ENCODE assay signal across 8 cellular contexts in genomic region chr12:120711411-120711810, GRCh38. TPM values are rescaled to one million over a fixed set of nuclear protein-coding genes. Genes with fewer than 3 reads are reported as not detected.
DNase-seq lines count a peak whose midpoint lies in the region; ATAC-seq, FAIRE-seq and TF ChIP-seq lines count a peak whose summit lies in the region.

No MANE protein-coding gene starts in this region.

- H3K4me2 ChIP-seq in DND-41 (ENCODE audit: insufficient read depth, low read length) (peak overlapping the region; percentile 89), OCI-LY1 (ENCODE audit: low read length) (peak overlapping the region; percentile 66), endothelial cell of umbilical vein (ENCODE audit: insufficient read depth, low read length) (peak overlapping the region; percentile 82)

- H3K27me3 ChIP-seq in DND-41 (ENCODE audit: insufficient read depth, low read length, poor library complexity) (no peaks in the 10 kb centered on the region), OCI-LY1 (ENCODE audit: insufficient read depth, low read length) (no peaks in the 10 kb centered on the region), endothelial cell of umbilical vein (ENCODE audit: control insufficient read depth in 2 of 2, insufficient read depth in 2 of 2, low read length in 2 of 2) (no peaks in the 10 kb centered on the region), ovary (no peaks in the 10 kb centered on the region)

- FAIRE-seq in endothelial cell of umbilical vein (lab: Jason Lieb, UNC) (no peak), H54 (lab: Jason Lieb, UNC) (no peak), HTR-8/SVneo (lab: Jason Lieb, UNC) (no peak)

- 0 out of 2 replicates have a peak overlapping the region, but pooled peaks have one; percentile 89 for H2AFZ ChIP-seq in DND-41 (ENCODE audit: low read depth, low read length)
- H2AFZ ChIP-seq in OCI-LY1 (ENCODE audit: low read length): no peak overlapping the region
- H2AFZ ChIP-seq in endothelial cell of umbilical vein (ENCODE audit: low read depth, low read length): no peak overlapping the region

- peaks cover 28% of the 10 kb centered on the region for H3K36me3 ChIP-seq in DND-41 (ENCODE audit: insufficient read depth, low read length)
- H3K36me3 ChIP-seq in OCI-LY1 (ENCODE audit: insufficient read depth, low read length): peaks cover 28% of the 10 kb centered on the region
- peaks cover 9% of the 10 kb centered on the region in 2 experiments for H3K36me3 ChIP-seq in endothelial cell of umbilical vein (ENCODE audit: control insufficient read depth in 2 of 2, extremely low read depth in 1 of 2, insufficient read depth in 2 of 2, low read length in 2 of 2)
- no peaks in the 10 kb centered on the region for H3K36me3 ChIP-seq in ovary

- H3K79me2 ChIP-seq in DND-41 (ENCODE audit: insufficient read depth, low read length): peaks cover 30% of the 10 kb centered on the region
- H3K79me2 ChIP-seq in OCI-LY1 (ENCODE audit: insufficient read depth, low read length): no peaks in the 10 kb centered on the region
- peaks cover 18% of the 10 kb centered on the region for H3K79me2 ChIP-seq in endothelial cell of umbilical vein (ENCODE audit: control insufficient read depth, insufficient read depth, low read length)

- H3K4me1 ChIP-seq in DND-41 (ENCODE audit: insufficient read depth, low read length) (peaks cover 37% of the 10 kb centered on the region), OCI-LY1 (ENCODE audit: insufficient read depth, low read length, severe bottlenecking) (peaks cover 29% of the 10 kb centered on the region), endothelial cell of umbilical vein (ENCODE audit: control insufficient read depth, extremely low read depth, insufficient read depth, low read length) (peaks cover 13% of the 10 kb centered on the region), ovary (ENCODE audit: insufficient read depth) (peaks cover 4% of the 10 kb centered on the region)

- DNase-seq in DND-41 (no peak), endothelial cell of umbilical vein (ENCODE audit: low read depth, low spot score) (no peak), ovary (no peak), T1000 (lab: John Stamatoyannopoulos, UW) (no peak), H54 (ENCODE audit: insufficient read length, low spot score) (no peak), HTR-8/SVneo (ENCODE audit: insufficient read length, low spot score) (no peak)
- no peak for DNase-seq in activated CD8-positive, alpha-beta memory T cell treated with anti-CD3 and anti-CD28 coated beads for 24 hours

- peak overlapping the region; percentile 91 for H3K9ac ChIP-seq in DND-41 (ENCODE audit: low read depth, low read length)
- H3K9ac ChIP-seq in OCI-LY1 (ENCODE audit: low read length): peak overlapping the region; percentile 91
- peak overlapping the region; percentile 59 for H3K9ac ChIP-seq in endothelial cell of umbilical vein (replicated peaks; ENCODE audit: extremely low read depth, insufficient read depth, low read length)

- no peak for TF ChIP-seq CTCF in DND-41 (IDR thresholded peaks at IDR 0.05; ENCODE audit: borderline replicate concordance, extremely low read depth, low read length, poor library complexity, severe bottlenecking)
- TF ChIP-seq CTCF in OCI-LY1 (IDR thresholded peaks at IDR 0.05; ENCODE audit: low read length): no peak
- TF ChIP-seq CTCF in endothelial cell of umbilical vein (IDR thresholded peaks at IDR 0.05; ENCODE audit: extremely low read depth in 1 of 2, insufficient read depth in 1 of 2, low read depth in 1 of 2, low read length in 2 of 2): no peak
- TF ChIP-seq CTCF in ovary (IDR thresholded peaks at IDR 0.05): no peak

- dilution Hi-C loops in endothelial cell of umbilical vein (cut with MboI; ENCODE audit: extremely low pct_ligation_motif_present, low sequenced_read_pairs): no loop called here

- intact Hi-C loops in endothelial cell of umbilical vein (cut with micrococcal nuclease): no loop called here
- intact Hi-C loops in ovary (cut with DNase I): loop anchor here (5.0 to 10.0 kb wide), 3 partner anchors 64 to 127 kb away; partner anchors contain the start of genes POP5 (in 3 of the 4) and CABP1 (in 1 of the 4)

- TF ChIP-seq POLR2A in endothelial cell of umbilical vein (IDR thresholded peaks at IDR 0.05; ENCODE audit: low read depth, low read length) (no peak), ovary (IDR thresholded peaks at IDR 0.05) (no peak), H54 (IDR thresholded peaks at IDR 0.05; ENCODE audit: low read depth, low read length) (no peak)

- H3K4me3 ChIP-seq in DND-41 (ENCODE audit: low read depth in 1 of 2, low read length in 2 of 2): peak overlapping the region; percentile 72 to 88; a peak in 3 of 4 replicates
- H3K4me3 ChIP-seq in OCI-LY1 (ENCODE audit: low read depth, low read length, poor library complexity, severe bottlenecking): peak overlapping the region; percentile 89
- peak overlapping the region; percentile 52 to 66 (median 56) for H3K4me3 ChIP-seq in endothelial cell of umbilical vein (replicated peaks in 1 of 3; ENCODE audit: insufficient read depth in 1 of 3, low read depth in 1 of 3, low read length in 3 of 3)
- peak overlapping the region; percentile 64 for H3K4me3 ChIP-seq in ovary

- ATAC-seq in DND-41 (ENCODE audit: insufficient read depth, low read depth): no peak

- no peaks in the 10 kb centered on the region for H3K9me3 ChIP-seq in DND-41 (ENCODE audit: insufficient read depth, low read length, severe bottlenecking)
- no peaks in the 10 kb centered on the region for H3K9me3 ChIP-seq in OCI-LY1 (ENCODE audit: low read length)
- no peaks in the 10 kb centered on the region for H3K9me3 ChIP-seq in endothelial cell of umbilical vein (replicated peaks; ENCODE audit: control insufficient read depth, insufficient read depth, low read length)
- no peaks in the 10 kb centered on the region for H3K9me3 ChIP-seq in ovary

- no TSS peak for BruUV-seq in endothelial cell of umbilical vein (replicated peaks; lab: Mats Ljungman, UMichigan)

- H4K20me1 ChIP-seq in DND-41 (ENCODE audit: insufficient read depth, low read length) (no peaks in the 10 kb centered on the region), OCI-LY1 (ENCODE audit: insufficient read depth, low read length) (no peaks in the 10 kb centered on the region), endothelial cell of umbilical vein (replicated peaks; ENCODE audit: control insufficient read depth, extremely low read depth, insufficient read depth, low read length) (no peaks in the 10 kb centered on the region)

- CTCF ChIA-PET in endothelial cell of umbilical vein (lab: Charles Lee): interaction anchor here (0.9 to 5.5 kb wide), 5 partner anchors 11 to 260 kb away, joined by 3 to 63 read pairs (median 3); no protein-coding TSS in a partner anchor

- H3K27ac ChIP-seq in DND-41 (ENCODE audit: low read length) (peak overlapping the region; percentile 63), OCI-LY1 (ENCODE audit: low read depth, low read length, poor library complexity, severe bottlenecking) (peak overlapping the region; percentile 45), endothelial cell of umbilical vein (ENCODE audit: insufficient read depth, low read depth, low read length) (no peak overlapping the region), ovary (no peak overlapping the region)

- no peak for TF ChIP-seq EP300 in ovary (IDR thresholded peaks at IDR 0.05)

- H3K9me2 ChIP-seq in OCI-LY1 (ENCODE audit: low read depth, low read length): no peaks in the 10 kb centered on the region

- no peaks in the 10 kb centered on the region for H3K9me1 ChIP-seq in endothelial cell of umbilical vein (replicated peaks; ENCODE audit: control insufficient read depth, extremely low read depth, insufficient read depth, low read length)

- 25 to 29% (median 26%) methylated on average over 6 of the region's 6 CpGs for WGBS in ovary, 3 donors

- peaks cover 3% of the 10 kb centered on the region; the same call in 1 of the 2 replicates for H3F3A ChIP-seq in OCI-LY1 (ENCODE audit: insufficient read depth, low read length)

- POLR2A ChIA-PET in endothelial cell of umbilical vein (lab: Charles Lee): no interaction called here

TF ChIP-seq in endothelial cell of umbilical vein, 7 proteins besides CTCF, POLR2A, EP300 and RAD21 (continues in another document):
- no peak for TF ChIP-seq GATA2 (IDR thresholded peaks at IDR 0.05; ENCODE audit: insufficient read depth, insufficient read length, low read depth, low read length)
- TF ChIP-seq JUN (IDR thresholded peaks at IDR 0.05; ENCODE audit: borderline replicate concordance, insufficient read depth, insufficient read length, low read depth): no peak

RNA-seq across cellular contexts. Expression of gene UNC119B, which starts 1.2 kb away (rescaled TPM):
- 26.8 and 33.7 TPM in 2 replicates for total RNA-seq in endothelial cell of umbilical vein
- 22.6 and 23.1 TPM in 2 replicates for polyA plus RNA-seq in endothelial cell of umbilical vein
- 23.8 TPM in 2 replicates for polyA plus RNA-seq in endothelial cell of umbilical vein (2011; cell fraction: cytosol; rRNA removed)
- polyA plus RNA-seq in endothelial cell of umbilical vein (2011; cell fraction: nucleus; rRNA removed): 22.8 and 28.3 TPM in 2 replicates
- polyA plus RNA-seq in endothelial cell of umbilical vein (2012): 28.9 and 29.7 TPM in 2 replicates
- polyA minus RNA-seq in endothelial cell of umbilical vein: 29.2 and 35.8 TPM in 2 replicates
- 17.3 TPM for polyA minus RNA-seq in endothelial cell of umbilical vein (2011; cell fraction: cytosol; rRNA and poly(A)+ RNA removed)
- polyA minus RNA-seq in endothelial cell of umbilical vein (2011; cell fraction: nucleus; rRNA and poly(A)+ RNA removed): 11.5 and 12.2 TPM in 2 replicates
- total RNA-seq in ovary: 10 to 100 TPM; 18.4 to 54.4 (median 46.2) TPM
- polyA plus RNA-seq in ovary: 10 to 100 TPM; 25.4 to 44.3 TPM

RNA-seq across cellular contexts. Expression of gene ACADS, which starts 14.2 kb away (rescaled TPM):
- 8.2 and 9.5 TPM in 2 replicates for total RNA-seq in endothelial cell of umbilical vein
- 8.9 and 10.4 TPM in 2 replicates for polyA plus RNA-seq in endothelial cell of umbilical vein
- 4.5 and 6.9 TPM in 2 replicates for polyA plus RNA-seq in endothelial cell of umbilical vein (2011; cell fraction: cytosol; rRNA removed)
- 11.4 TPM in 2 replicates for polyA plus RNA-seq in endothelial cell of umbilical vein (2011; cell fraction: nucleus; rRNA removed)
- polyA plus RNA-seq in endothelial cell of umbilical vein (2012): 5.9 and 8.7 TPM in 2 replicates
- 2.7 and 2.8 TPM in 2 replicates for polyA minus RNA-seq in endothelial cell of umbilical vein
- 9.2 TPM for polyA minus RNA-seq in endothelial cell of umbilical vein (2011; cell fraction: cytosol; rRNA and poly(A)+ RNA removed)
- 3.0 and 4.1 TPM in 2 replicates for polyA minus RNA-seq in endothelial cell of umbilical vein (2011; cell fraction: nucleus; rRNA and poly(A)+ RNA removed)
- 10 to 100 TPM in 6 of 7 donors, 1 to 10 TPM in 1; 8.0 to 17.5 (median 13.9) TPM for total RNA-seq in ovary
- polyA plus RNA-seq in ovary: 10 to 100 TPM in 1 of 2 donors, 1 to 10 TPM in 1; 1.0 to 15.0 TPM

RNA-seq across cellular contexts. Expression of gene MLEC, which starts 24.5 kb away (rescaled TPM):
- 132 and 144 TPM in 2 replicates for total RNA-seq in endothelial cell of umbilical vein
- polyA plus RNA-seq in endothelial cell of umbilical vein: 18.6 and 28.4 TPM in 2 replicates
- polyA plus RNA-seq in endothelial cell of umbilical vein (2011; cell fraction: cytosol; rRNA removed): 35.9 and 42.0 TPM in 2 replicates
- 25.5 and 36.7 TPM in 2 replicates for polyA plus RNA-seq in endothelial cell of umbilical vein (2011; cell fraction: nucleus; rRNA removed)
- 90.3 and 114 TPM in 2 replicates for polyA plus RNA-seq in endothelial cell of umbilical vein (2012)
- 81.1 and 97.0 TPM in 2 replicates for polyA minus RNA-seq in endothelial cell of umbilical vein
- polyA minus RNA-seq in endothelial cell of umbilical vein (2011; cell fraction: cytosol; rRNA and poly(A)+ RNA removed): 33.7 TPM
- polyA minus RNA-seq in endothelial cell of umbilical vein (2011; cell fraction: nucleus; rRNA and poly(A)+ RNA removed): 17.3 and 32.9 TPM in 2 replicates
- total RNA-seq in ovary: 100 to 1,000 TPM in 4 of 7 donors, 10 to 100 TPM in 3; 29.2 to 134 (median 101) TPM
- polyA plus RNA-seq in ovary: 100 to 1,000 TPM in 1 of 2 donors, 10 to 100 TPM in 1; 31.2 to 169 TPM

Comparison
In these comparisons a context has a peak if more than half of its experiments do, and no peak if none do; other contexts are left out.
1. H3K27ac ChIP-seq: peak in DND-41 (single experiment) and OCI-LY1 (single experiment); none in endothelial cell of umbilical vein (single experiment) and ovary (0 of 2).
2. Peak in every context shown above with its lines, with median percentiles within 50 percentile points of each other: H3K4me2 ChIP-seq, H3K4me3 ChIP-seq and H3K9ac ChIP-seq.